In genomic region chr2:69469784-69470183, GRCh38 we compare ENCODE assay signal across 15 cellular contexts. TPM values are rescaled to one million over a fixed set of nuclear protein-coding genes. Genes with fewer than 3 reads are reported as not detected.
DNase-seq lines count a peak whose midpoint lies in the region; ATAC-seq and TF ChIP-seq lines count a peak whose summit lies in the region.
"Had no signal": no experiment of that assay in that cellular context is flagged by ENCODE, and none has a peak within 500 bp of the region (broad histone marks: within the 10 kb centered on the region; RNA-seq: fewer than 3 reads in every experiment).

No MANE protein-coding gene starts in this region.

- H3K4me3 ChIP-seq in NT2/D1 (ENCODE audit: insufficient read length, low read depth) (no peak overlapping the region), epithelial cell of esophagus (ENCODE audit: low read length) (no peak overlapping the region)

- H3K9me3 Mint-ChIP-seq in activated T-cell treated with anti-CD3 and anti-CD28 coated beads, Interleukin-2, amount 50 U/mL, for 72 hours, result no peaks in the 10 kb centered on the region
- H3K9me3 Mint-ChIP-seq: IgD-negative memory B cell had no signal

- no peaks in the 10 kb centered on the region for H3K27me3 Mint-ChIP-seq in activated T-cell treated with anti-CD3 and anti-CD28 coated beads, Interleukin-2, amount 50 U/mL, for 72 hours (ENCODE audit: low read depth)

- H3K9me3 ChIP-seq in NT2/D1 (ENCODE audit: insufficient read depth, low read length), result no peaks in the 10 kb centered on the region

- DNase-seq in activated T-cell treated with anti-CD3 and anti-CD28 coated beads, Interleukin-2, amount 50 U/mL, for 72 hours, result no peak
- DNase-seq in activated T-cell treated with anti-CD3 and anti-CD28 coated beads, Interleukin-2, amount 50 U/mL, for 1 hour, result no peak
- DNase-seq in NT2/D1 (ENCODE audit: low read depth, low spot score) (peak; percentile 16), epithelial cell of esophagus (ENCODE audit: low read depth) (peak; percentile 62), omental fat pad (ENCODE audit: low spot score) (no peak)
- DNase-seq: DMS 273 treated with DMSO at 0.1 percent for 48 hours, H7, NCI-H187 treated with DMSO at 0.1 percent for 48 hours, NCI-H2171, NCI-H748 treated with DMSO at 0.1 percent for 48 hours, RPMI8226 had no signal

- H3K4me1 ChIP-seq in NT2/D1 (ENCODE audit: insufficient read depth, insufficient read length), result no peaks in the 10 kb centered on the region

- H3K36me3 ChIP-seq in NT2/D1 (ENCODE audit: insufficient read depth, insufficient read length, low read length), result peaks cover 10% of the 10 kb centered on the region

- peak overlapping the region; percentile 10 for H3K27ac Mint-ChIP-seq in activated T-cell treated with anti-CD3 and anti-CD28 coated beads, Interleukin-2, amount 50 U/mL, for 72 hours
- H3K27ac Mint-ChIP-seq: IgD-negative memory B cell had no signal

- no peak for TF ChIP-seq POLR2A in GM18505 (IDR thresholded peaks at IDR 0.05; ENCODE audit: borderline replicate concordance, extremely low read depth, insufficient read depth, insufficient read length)

- no peak for ATAC-seq in activated T-cell treated with anti-CD3 and anti-CD28 coated beads, Interleukin-2, amount 50 U/mL, for 72 hours (replicated peaks in 1 of 2)
- ATAC-seq in omental fat pad (ENCODE audit: low FRiP score), result peak; percentile 82
- ATAC-seq in SK-N-SH treated with all-trans-retinoic acid at 6 μM for 48 hours, result no peak
- no peak for ATAC-seq in GM18505 (IDR thresholded peaks at IDR 0.05; ENCODE audit: unreplicated experiment)
- ATAC-seq in HG03378 (IDR thresholded peaks at IDR 0.05; ENCODE audit: unreplicated experiment), result no peak

- H3K36me3 Mint-ChIP-seq in activated T-cell treated with anti-CD3 and anti-CD28 coated beads, Interleukin-2, amount 50 U/mL, for 72 hours (ENCODE audit: insufficient read depth in 2 of 2), result peaks cover 0 to 14% of the 10 kb centered on the region in 2 donors

- H3K9ac ChIP-seq in NT2/D1 (ENCODE audit: insufficient read length, low read depth), result no peak overlapping the region

- peaks cover 27% of the 10 kb centered on the region for H3K4me1 Mint-ChIP-seq in activated T-cell treated with anti-CD3 and anti-CD28 coated beads, Interleukin-2, amount 50 U/mL, for 72 hours (ENCODE audit: low read depth)
- H3K4me1 Mint-ChIP-seq: IgD-negative memory B cell had no signal

- no peak overlapping the region for H3K4me3 Mint-ChIP-seq in activated T-cell treated with anti-CD3 and anti-CD28 coated beads, Interleukin-2, amount 50 U/mL, for 72 hours
- H3K4me3 Mint-ChIP-seq: IgD-negative memory B cell had no signal

- no peaks in the 10 kb centered on the region for H3K27me3 ChIP-seq in NT2/D1 (ENCODE audit: insufficient read depth, insufficient read length)

- TF ChIP-seq CTCF in epithelial cell of esophagus (IDR thresholded peaks at IDR 0.05; ENCODE audit: insufficient read depth, low read depth, low read length, missing control alignments) (no peak), omental fat pad (IDR thresholded peaks at IDR 0.05) (no peak)

TF ChIP-seq in SK-N-SH treated with all-trans-retinoic acid at 6 μM for 48 hours, 23 proteins besides CTCF, POLR2A, EP300 and RAD21 (continues in another document):
- no peak for TF ChIP-seq ZNF565 (CRISPR knock-in tag; conservative IDR thresholded peaks at IDR 0.05; ENCODE audit: low read depth)
- no peak for TF ChIP-seq CSRNP3 (CRISPR knock-in tag; IDR thresholded peaks at IDR 0.05)
- TF ChIP-seq ESRRG (CRISPR knock-in tag; IDR thresholded peaks at IDR 0.05), result no peak
- no peak for TF ChIP-seq PPARA (CRISPR knock-in tag; IDR thresholded peaks at IDR 0.05; ENCODE audit: borderline replicate concordance)
- no peak for TF ChIP-seq ISL1 (CRISPR knock-in tag; IDR thresholded peaks at IDR 0.05)
- TF ChIP-seq, protein P1, sequence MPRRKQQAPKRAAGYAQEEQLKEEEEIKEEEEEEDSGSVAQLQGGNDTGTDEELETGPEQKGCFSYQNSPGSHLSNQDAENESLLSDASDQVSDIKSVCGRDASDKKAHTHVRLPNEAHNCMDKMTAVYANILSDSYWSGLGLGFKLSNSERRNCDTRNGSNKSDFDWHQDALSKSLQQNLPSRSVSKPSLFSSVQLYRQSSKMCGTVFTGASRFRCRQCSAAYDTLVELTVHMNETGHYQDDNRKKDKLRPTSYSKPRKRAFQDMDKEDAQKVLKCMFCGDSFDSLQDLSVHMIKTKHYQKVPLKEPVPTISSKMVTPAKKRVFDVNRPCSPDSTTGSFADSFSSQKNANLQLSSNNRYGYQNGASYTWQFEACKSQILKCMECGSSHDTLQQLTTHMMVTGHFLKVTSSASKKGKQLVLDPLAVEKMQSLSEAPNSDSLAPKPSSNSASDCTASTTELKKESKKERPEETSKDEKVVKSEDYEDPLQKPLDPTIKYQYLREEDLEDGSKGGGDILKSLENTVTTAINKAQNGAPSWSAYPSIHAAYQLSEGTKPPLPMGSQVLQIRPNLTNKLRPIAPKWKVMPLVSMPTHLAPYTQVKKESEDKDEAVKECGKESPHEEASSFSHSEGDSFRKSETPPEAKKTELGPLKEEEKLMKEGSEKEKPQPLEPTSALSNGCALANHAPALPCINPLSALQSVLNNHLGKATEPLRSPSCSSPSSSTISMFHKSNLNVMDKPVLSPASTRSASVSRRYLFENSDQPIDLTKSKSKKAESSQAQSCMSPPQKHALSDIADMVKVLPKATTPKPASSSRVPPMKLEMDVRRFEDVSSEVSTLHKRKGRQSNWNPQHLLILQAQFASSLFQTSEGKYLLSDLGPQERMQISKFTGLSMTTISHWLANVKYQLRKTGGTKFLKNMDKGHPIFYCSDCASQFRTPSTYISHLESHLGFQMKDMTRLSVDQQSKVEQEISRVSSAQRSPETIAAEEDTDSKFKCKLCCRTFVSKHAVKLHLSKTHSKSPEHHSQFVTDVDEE (CRISPR knock-in tag; IDR thresholded peaks at IDR 0.05), result no peak
- no peak for TF ChIP-seq ZFP3 (CRISPR knock-in tag; IDR thresholded peaks at IDR 0.05)
- no peak for TF ChIP-seq CSDC2 (CRISPR knock-in tag; IDR thresholded peaks at IDR 0.05)
- no peak for TF ChIP-seq ARNTL (CRISPR knock-in tag; IDR thresholded peaks at IDR 0.05; ENCODE audit: borderline replicate concordance, low read depth)
- no peak for TF ChIP-seq ZC3H10 (CRISPR knock-in tag; IDR thresholded peaks at IDR 0.05)
- TF ChIP-seq BACH2 (CRISPR knock-in tag; IDR thresholded peaks at IDR 0.05; ENCODE audit: borderline replicate concordance), result no peak
- TF ChIP-seq TCF4 (CRISPR knock-in tag; IDR thresholded peaks at IDR 0.05; ENCODE audit: borderline replicate concordance), result no peak
- TF ChIP-seq ZNF70 (CRISPR knock-in tag; IDR thresholded peaks at IDR 0.05), result no peak
- no peak for TF ChIP-seq PATZ1 (CRISPR knock-in tag; IDR thresholded peaks at IDR 0.05; ENCODE audit: borderline replicate concordance)
- TF ChIP-seq, protein P2, sequence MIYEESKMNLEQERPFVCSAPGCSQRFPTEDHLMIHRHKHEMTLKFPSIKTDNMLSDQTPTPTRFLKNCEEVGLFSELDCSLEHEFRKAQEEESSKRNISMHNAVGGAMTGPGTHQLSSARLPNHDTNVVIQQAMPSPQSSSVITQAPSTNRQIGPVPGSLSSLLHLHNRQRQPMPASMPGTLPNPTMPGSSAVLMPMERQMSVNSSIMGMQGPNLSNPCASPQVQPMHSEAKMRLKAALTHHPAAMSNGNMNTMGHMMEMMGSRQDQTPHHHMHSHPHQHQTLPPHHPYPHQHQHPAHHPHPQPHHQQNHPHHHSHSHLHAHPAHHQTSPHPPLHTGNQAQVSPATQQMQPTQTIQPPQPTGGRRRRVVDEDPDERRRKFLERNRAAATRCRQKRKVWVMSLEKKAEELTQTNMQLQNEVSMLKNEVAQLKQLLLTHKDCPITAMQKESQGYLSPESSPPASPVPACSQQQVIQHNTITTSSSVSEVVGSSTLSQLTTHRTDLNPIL (CRISPR knock-in tag; IDR thresholded peaks at IDR 0.05; ENCODE audit: low read depth), result no peak

RNA-seq across cellular contexts. Expression of gene NFU1, which starts 32.5 kb away (rescaled TPM):
- total RNA-seq in activated T-cell treated with anti-CD3 and anti-CD28 coated beads, Interleukin-2, amount 50 U/mL, for 72 hours, result 10 to 100 TPM; 40.0 to 61.2 TPM
- 10 to 100 TPM; 36.5 to 84.8 (median 47.3) TPM for total RNA-seq in omental fat pad

Comparison
In these comparisons a context has a peak if more than half of its experiments do, and no peak if none do; other contexts are left out.
1. DNase-seq: peak in NT2/D1 (single experiment) and epithelial cell of esophagus (single experiment); none in activated T-cell treated with anti-CD3 and anti-CD28 coated beads, Interleukin-2, amount 50 U/mL, for 72 hours (0 of 2), activated T-cell treated with anti-CD3 and anti-CD28 coated beads, Interleukin-2, amount 50 U/mL, for 1 hour (single experiment) and omental fat pad (single experiment).